ENCODE assay signal across 22 cellular contexts in genomic region chr6:18413320-18413830, GRCh38. TPM values are rescaled to one million over a fixed set of nuclear protein-coding genes. Genes with fewer than 3 reads are reported as not detected.
DNase-seq lines count a peak whose midpoint lies in the region; ATAC-seq and TF ChIP-seq lines count a peak whose summit lies in the region.
"Had no signal": no experiment of that assay in that cellular context is flagged by ENCODE, and none has a peak within 500 bp of the region (broad histone marks: within the 10 kb centered on the region; RNA-seq: fewer than 3 reads in every experiment).

No MANE protein-coding gene starts in this region.

- H2AK5ac ChIP-seq in H9 (ENCODE audit: insufficient read length, low read length): no peak overlapping the region

- no peak overlapping the region for H3K56ac ChIP-seq in H9 (ENCODE audit: insufficient read length, low read depth, low read length)

- H3K14ac ChIP-seq in H9 (ENCODE audit: insufficient read depth, low read length): no peak overlapping the region

- ATAC-seq in left lung: peak; percentile 14
- no peak for ATAC-seq in psoas muscle
- ATAC-seq in HG03025 (IDR thresholded peaks at IDR 0.05; ENCODE audit: low FRiP score, unreplicated experiment): no peak
- ATAC-seq: GM12878 had no signal

- no peaks in the 10 kb centered on the region for H3K79me1 ChIP-seq in H9 (ENCODE audit: insufficient read depth, low read depth, low read length, poor library complexity, severe bottlenecking)

- H2BK12ac ChIP-seq in H9 (ENCODE audit: insufficient read length, low read depth, low read length): no peak overlapping the region

- no peaks in the 10 kb centered on the region for H3K36me3 ChIP-seq in mammary epithelial cell (ENCODE audit: insufficient read depth, low read length)
- H3K36me3 ChIP-seq in left lung: peaks cover 0 to 16% of the 10 kb centered on the region in 2 donors
- H3K36me3 ChIP-seq in psoas muscle (ENCODE audit: insufficient read depth in 1 of 2, low read depth in 1 of 2): peaks cover 0 to 7% of the 10 kb centered on the region in 2 donors
- no peaks in the 10 kb centered on the region for H3K36me3 ChIP-seq in endodermal cell (ENCODE audit: control insufficient read depth, insufficient read depth, low read length)
- H3K36me3 ChIP-seq: SJCRH30 had no signal

- no peak overlapping the region for H3K18ac ChIP-seq in H9 (ENCODE audit: insufficient read length, low read depth, low read length)

- CTCF ChIA-PET in MCF 10A (lab: Yijun Ruan, JAX): no interaction called here
- CTCF ChIA-PET in mammary epithelial cell (lab: Charles Lee; ENCODE audit: low non-redundant PET): no interaction called here

- H3K27ac ChIP-seq in mammary epithelial cell (ENCODE audit: insufficient read depth, low read depth, low read length) (no peak overlapping the region), left lung (peak overlapping the region in 1 of 2 donors; percentile 78), psoas muscle (peak overlapping the region; percentile 88), endodermal cell (ENCODE audit: low read depth, low read length) (no peak overlapping the region), H9 (ENCODE audit: insufficient read length, low read depth, low read length) (no peak overlapping the region)
- H3K27ac ChIP-seq: SJCRH30 had no signal

- H4K20me1 ChIP-seq in mammary epithelial cell (ENCODE audit: insufficient read depth, low read length) (no peaks in the 10 kb centered on the region), H9 (ENCODE audit: control insufficient read depth, insufficient read depth, insufficient read length) (no peaks in the 10 kb centered on the region)

- H3K9me3 ChIP-seq in mammary epithelial cell (replicated peaks; ENCODE audit: insufficient read depth, low read length): no peaks in the 10 kb centered on the region
- no peaks in the 10 kb centered on the region for H3K9me3 ChIP-seq in left lung
- H3K9me3 ChIP-seq in psoas muscle: no peaks in the 10 kb centered on the region
- no peaks in the 10 kb centered on the region for H3K9me3 ChIP-seq in endodermal cell (ENCODE audit: control insufficient read depth, low read length)
- H3K9me3 ChIP-seq in H9 (ENCODE audit: control insufficient read depth, low read depth, low read length): no peaks in the 10 kb centered on the region
- H3K9me3 ChIP-seq: SJCRH30 had no signal

- POLR2A ChIA-PET in MCF 10A (lab: Yijun Ruan, JAX): no interaction called here

- H3K4me1 ChIP-seq in mammary epithelial cell (ENCODE audit: insufficient read depth, low read length) (peaks cover 12% of the 10 kb centered on the region), left lung (peaks cover 0 to 80% of the 10 kb centered on the region in 2 donors), psoas muscle (peaks cover 72% of the 10 kb centered on the region), endodermal cell (ENCODE audit: control insufficient read depth, insufficient read depth, low read length) (no peaks in the 10 kb centered on the region), H9 (ENCODE audit: insufficient read depth, low read length) (no peaks in the 10 kb centered on the region)
- H3K4me1 ChIP-seq: SJCRH30 had no signal

- peaks cover 80% of the 10 kb centered on the region for H3K79me2 ChIP-seq in mammary epithelial cell (ENCODE audit: insufficient read depth, low read length)
- no peaks in the 10 kb centered on the region for H3K79me2 ChIP-seq in H9 (ENCODE audit: insufficient read depth, low read length)

- H3K4me3 ChIP-seq in mammary epithelial cell (replicated peaks in 1 of 3; ENCODE audit: insufficient read depth in 1 of 3, low read depth in 2 of 3, low read length in 3 of 3): no peak overlapping the region
- H3K4me3 ChIP-seq in left lung: no peak overlapping the region
- no peak overlapping the region for H3K4me3 ChIP-seq in psoas muscle
- H3K4me3 ChIP-seq in endodermal cell (ENCODE audit: low read length): no peak overlapping the region
- H3K4me3 ChIP-seq: GM12878, SJCRH30 had no signal

- H3K4ac ChIP-seq in H9 (ENCODE audit: low read depth, low read length): no peak overlapping the region

- intact Hi-C loops in MCF 10A (cut with micrococcal nuclease): no loop called here
- intact Hi-C loops in mammary epithelial cell (cut with micrococcal nuclease): no loop called here
- intact Hi-C loops in left lung (cut with DNase I): no loop called here
- intact Hi-C loops in psoas muscle (cut with DNase I): no loop called here

- no peak overlapping the region for H2BK15ac ChIP-seq in H9 (ENCODE audit: low read depth, low read length)

- H2AFZ ChIP-seq in mammary epithelial cell (ENCODE audit: low read depth, low read length) (no peak overlapping the region), H9 (ENCODE audit: low read length) (no peak overlapping the region)

- no peak overlapping the region for H4K91ac ChIP-seq in H9 (ENCODE audit: insufficient read length, low read depth, low read length)

- H2BK120ac ChIP-seq in H9 (ENCODE audit: low read depth, low read length, poor library complexity, severe bottlenecking): no peak overlapping the region

- in situ Hi-C loops in mammary epithelial cell (cut with MboI; ENCODE audit: low sequenced_read_pairs in 2 of 2): no loop called here

- H3K27me3 Mint-ChIP-seq in MCF 10A (ENCODE audit: insufficient read depth, unreplicated experiment) (no peaks in the 10 kb centered on the region), endodermal cell (ENCODE audit: insufficient read depth) (no peaks in the 10 kb centered on the region), H9 (ENCODE audit: low read depth) (no peaks in the 10 kb centered on the region)
- H3K27me3 Mint-ChIP-seq: CD4-positive, alpha-beta T cell had no signal

- H4K5ac ChIP-seq in H9 (ENCODE audit: insufficient read length, low read depth, low read length): no peak overlapping the region

- H3K9me3 Mint-ChIP-seq in MCF 10A (ENCODE audit: unreplicated experiment) (no peaks in the 10 kb centered on the region), endodermal cell (no peaks in the 10 kb centered on the region), H9 (no peaks in the 10 kb centered on the region)

- dilution Hi-C loops in mammary epithelial cell (cut with HindIII; ENCODE audit: low sequenced_read_pairs): no loop called here

- no peak overlapping the region for H3K4me2 ChIP-seq in mammary epithelial cell (ENCODE audit: insufficient read depth, low read depth, low read length)
- H3K4me2 ChIP-seq in H9 (ENCODE audit: insufficient read depth, insufficient read length, low read length): no peak overlapping the region

- no peak for TF ChIP-seq CTCF in MCF 10A (IDR thresholded peaks at IDR 0.05; ENCODE audit: unreplicated experiment)
- no peak for TF ChIP-seq CTCF in mammary epithelial cell (conservative IDR thresholded peaks at IDR 0.05 in 1 of 2, IDR thresholded peaks at IDR 0.05 in 1 of 2; ENCODE audit: extremely low read depth in 1 of 2, insufficient read depth in 1 of 2, low read depth in 1 of 2, low read length in 2 of 2)
- TF ChIP-seq CTCF in left lung (IDR thresholded peaks at IDR 0.05): no peak
- no peak for TF ChIP-seq CTCF in psoas muscle (IDR thresholded peaks at IDR 0.05)
- TF ChIP-seq CTCF in endodermal cell (conservative IDR thresholded peaks at IDR 0.05): no peak
- no peak for TF ChIP-seq CTCF in H9 (conservative IDR thresholded peaks at IDR 0.05)

- H3K23ac ChIP-seq in H9 (ENCODE audit: insufficient read length, low read depth, low read length): no peak overlapping the region

- H3K9ac ChIP-seq in mammary epithelial cell (ENCODE audit: insufficient read depth, low read length) (no peak overlapping the region), endodermal cell (ENCODE audit: extremely low read depth, low read length, poor library complexity, severe bottlenecking) (no peak overlapping the region), H9 (ENCODE audit: extremely low read depth, insufficient read length, low read length) (no peak overlapping the region)

- H4K8ac ChIP-seq in H9 (replicated peaks; ENCODE audit: insufficient read length, low read depth, low read length): no peak overlapping the region

- H3K4me3 Mint-ChIP-seq in MCF 10A (ENCODE audit: unreplicated experiment) (no peak overlapping the region), endodermal cell (no peak overlapping the region), H9 (no peak overlapping the region)
- H3K4me3 Mint-ChIP-seq: CD4-positive, alpha-beta T cell had no signal

- H3K27me3 ChIP-seq in mammary epithelial cell (ENCODE audit: insufficient read depth, low read length) (no peaks in the 10 kb centered on the region), left lung (no peaks in the 10 kb centered on the region), psoas muscle (ENCODE audit: insufficient read depth in 3 of 3, low read length in 2 of 3) (no peaks in the 10 kb centered on the region), endodermal cell (ENCODE audit: control insufficient read depth, insufficient read depth, low read length, poor library complexity, severe bottlenecking) (no peaks in the 10 kb centered on the region), H9 (ENCODE audit: insufficient read depth, low read length) (no peaks in the 10 kb centered on the region)
- H3K27me3 ChIP-seq: SJCRH30 had no signal

- H3T11ph ChIP-seq in H9 (ENCODE audit: low read length): no peak overlapping the region

- no peak overlapping the region for H2BK20ac ChIP-seq in H9 (ENCODE audit: low read depth, low read length, poor library complexity, severe bottlenecking)

- peaks cover 18% of the 10 kb centered on the region for H3K4me1 Mint-ChIP-seq in MCF 10A (ENCODE audit: insufficient read depth, unreplicated experiment)
- H3K4me1 Mint-ChIP-seq in endodermal cell: no peaks in the 10 kb centered on the region
- H3K4me1 Mint-ChIP-seq in H9: peaks cover 3% of the 10 kb centered on the region in 2 experiments; a peak in 2 of 4 replicates

- BruUV-seq in MCF 10A (replicated peaks; lab: Mats Ljungman, UMichigan) (no TSS peak), mammary epithelial cell (replicated peaks; lab: Mats Ljungman, UMichigan) (no TSS peak)

- H2BK5ac ChIP-seq in H9 (ENCODE audit: insufficient read length, low read length): no peak overlapping the region

- H3K36me3 Mint-ChIP-seq in MCF 10A (ENCODE audit: insufficient read depth, unreplicated experiment): peaks cover 22% of the 10 kb centered on the region
- no peaks in the 10 kb centered on the region for H3K36me3 Mint-ChIP-seq in endodermal cell (ENCODE audit: low read depth)
- H3K36me3 Mint-ChIP-seq in H9 (ENCODE audit: insufficient read depth in 1 of 3, low read depth in 3 of 3): no peaks in the 10 kb centered on the region

- 99% methylated on average over 5 of the region's 5 CpGs for WGBS in mammary epithelial cell (ENCODE audit: low coverage, missing lambda C conversion rate)
- WGBS in psoas muscle, 3 donors: 70 to 90% (median 72%) methylated on average over 5 of the region's 5 CpGs
- WGBS in endodermal cell (ENCODE audit: insufficient coverage in 1 of 2, insufficient read length in 1 of 2), 2 experiments: 91 to 100% methylated on average over 5 of the region's 5 CpGs
- no CpG with 5 or more reads among the region's 5 CpGs for WGBS in H9 (ENCODE audit: extremely low coverage, insufficient read length, low lambda C conversion rate)

- no peaks in the 10 kb centered on the region for H3K23me2 ChIP-seq in H9 (ENCODE audit: insufficient read length, low read depth, low read length, poor library complexity, severe bottlenecking)

- peak overlapping the region; percentile 46 for H3K27ac Mint-ChIP-seq in MCF 10A (ENCODE audit: low read depth, unreplicated experiment)
- no peak overlapping the region for H3K27ac Mint-ChIP-seq in endodermal cell
- H3K27ac Mint-ChIP-seq in H9: no peak overlapping the region; a peak in 1 of 7 replicates
- H3K27ac Mint-ChIP-seq: CD4-positive, alpha-beta T cell had no signal

- no peak for DNase-seq in MCF 10A (ENCODE audit: unreplicated experiment)
- DNase-seq in mammary epithelial cell: no peak
- no peak for DNase-seq in left lung
- no peak for DNase-seq in psoas muscle
- no peak for DNase-seq in endodermal cell
- DNase-seq in COLO829 (ENCODE audit: low spot score): no peak
- DNase-seq in H9: no peak
- DNase-seq: 8988T; Calu3; CD4-positive, alpha-beta T cell; GOT3; KBM-7; MV-4-11; NCI-H1417; NCI-H187; NCI-H2107; NCI-H2227 treated with DMSO at 0.1 percent for 48 hours; NCI-H524; NCI-H82; SJCRH30 had no signal

RNA-seq across cellular contexts. Expression of gene RNF144B, which starts 26.2 kb away (rescaled TPM):
- total RNA-seq in MCF 10A (2022) (40.6 and 57.9 TPM in 2 replicates), mammary epithelial cell (10 to 100 TPM; 45.7 to 74.7 TPM), left lung (10 to 100 TPM; 60.4 to 74.8 TPM), psoas muscle (10 to 100 TPM; 33.6 to 94.9 (median 65.4) TPM), endodermal cell (1 to 10 TPM; 1.4 to 1.5 TPM), H9 (2021) (2.3 and 2.4 TPM in 2 replicates)
- polyA plus RNA-seq in mammary epithelial cell (8.4 TPM), psoas muscle (10 to 100 TPM in 1 of 3 donors, 1 to 10 TPM in 2; 6.0 to 34.5 (median 7.9) TPM)
- 13.9 TPM for polyA minus RNA-seq in mammary epithelial cell
- 0.53 TPM for polyA plus RNA-seq in endodermal cell (2013, experiment 1 of 2)
- polyA plus RNA-seq in endodermal cell (2013, experiment 2 of 2): 0.75 TPM

Comparison
In these comparisons a context has a peak if more than half of its experiments do, and no peak if none do; other contexts are left out.
1. RNA of gene RNF144B, which starts 26.2 kb away (total RNA-seq): 33.6 to 94.9 TPM in psoas muscle, 60.4 to 74.8 TPM in left lung, 45.7 to 74.7 TPM in mammary epithelial cell and 40.6 to 57.9 TPM in MCF 10A; 2.3 to 2.4 TPM in H9 and 1.4 to 1.5 TPM in endodermal cell; every median in the first group is over 10 times any median in the second.